Comparison of ENCODE assay signal across 8 cellular contexts in genomic region chr12:121334513-121335343, GRCh38.
A peak's percentile ranks its signal among the peaks of the same experiment; 100 is the strongest.
DNase-seq lines count a peak whose midpoint lies in the region; ATAC-seq and TF ChIP-seq lines count a peak whose summit lies in the region.

No MANE protein-coding gene starts in this region.

- TF ChIP-seq CTCF in astrocyte of the cerebellum (IDR thresholded peaks at IDR 0.05; ENCODE audit: low read depth, low read length, missing control alignments), result peak; percentile 79

- DNase-seq in DMS53 treated with DMSO at 0.1 percent for 48 hours (lab: John Stamatoyannopoulos, UW; ENCODE audit: unreplicated experiment) (peak; percentile 73), NCI-H69 (lab: John Stamatoyannopoulos, UW) (peak; percentile 84), astrocyte of the cerebellum (ENCODE audit: low read depth) (peak; percentile 69), iPS DF 4.7 (ENCODE audit: extremely low read depth, low spot score) (peak; percentile 58), smooth muscle cell of the brain vasculature (ENCODE audit: low read depth, low spot score) (peak; percentile 39)
- DNase-seq in activated effector memory CD4-positive, alpha-beta T cell treated with Interleukin-2 at 50 U/mL for 16 hours, result no peak

- H3K4me3 ChIP-seq in astrocyte of the cerebellum (ENCODE audit: low read depth, low read length), result no peak overlapping the region

- in situ Hi-C loops in astrocyte of the cerebellum (cut with HindIII; ENCODE audit: low sequenced_read_pairs), result no loop called here

- ATAC-seq in HG03342 (IDR thresholded peaks at IDR 0.05; ENCODE audit: unreplicated experiment) (peak; percentile 65), GM19395 (IDR thresholded peaks at IDR 0.05; ENCODE audit: unreplicated experiment) (no peak)
